Comparison of ENCODE assay signal across 37 cellular contexts in the genomic region with DNA sequence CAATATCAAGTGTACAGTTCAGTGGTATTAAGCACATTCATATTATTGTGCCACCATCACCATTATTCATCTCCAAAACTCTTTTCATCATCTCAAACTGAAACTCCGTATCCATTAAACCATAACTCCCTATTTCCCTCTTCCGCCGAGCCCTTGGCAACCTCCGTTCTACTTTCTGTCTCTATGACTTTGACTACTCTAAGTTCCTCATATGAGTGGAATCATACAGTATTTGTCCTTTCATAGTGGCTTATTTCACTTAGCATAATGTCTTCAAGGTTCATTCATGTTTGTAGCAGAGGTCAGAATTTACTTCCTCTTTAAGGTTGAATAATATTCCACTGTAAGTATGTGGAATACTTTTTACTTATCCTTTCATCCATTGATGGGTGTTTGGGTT. TPM values are rescaled to one million over a fixed set of nuclear protein-coding genes. Genes with fewer than 3 reads are reported as not detected.
"Had no signal": no experiment of that assay in that cellular context is flagged by ENCODE, and none has a peak within 500 bp of the region (broad histone marks: within the 10 kb centered on the region; RNA-seq: fewer than 3 reads in every experiment).

No MANE protein-coding gene starts in this region.

- H3K27ac Mint-ChIP-seq: activated CD4-positive, alpha-beta memory T cell treated with anti-CD3 and anti-CD28 coated beads, Interleukin-2, amount 10 ng/mL, durations not matched to agents 7 days and 5 days; activated CD8-positive, alpha-beta memory T cell treated with anti-CD3 and anti-CD28 coated beads, Interleukin-2, amount 10 ng/mL, durations not matched to agents 7 days and 5 days; activated naive CD8-positive, alpha-beta T cell treated with anti-CD3 and anti-CD28 coated beads, Interleukin-2, amount 10 ng/mL, durations not matched to agents 7 days and 5 days; activated T-cell treated with anti-CD3 and anti-CD28 coated beads, Interleukin-2, amount 50 U/mL, for 72 hours; activated T-helper 17 cell treated with anti-CD3 and anti-CD28 coated beads, Interleukin-2, amount 50 U/mL, for 72 hours had no signal

- H3K9me3 ChIP-seq: adrenal gland, body of pancreas, breast epithelium, Peyer's patch had no signal

- H3K4me3 ChIP-seq: adrenal gland, body of pancreas, breast epithelium, Peyer's patch had no signal

- H3K36me3 ChIP-seq: adrenal gland, breast epithelium, Peyer's patch, WERI-Rb-1 had no signal

- H3K4me3 Mint-ChIP-seq: activated CD4-positive, alpha-beta memory T cell treated with anti-CD3 and anti-CD28 coated beads, Interleukin-2, amount 10 ng/mL, durations not matched to agents 7 days and 5 days; activated CD8-positive, alpha-beta memory T cell treated with anti-CD3 and anti-CD28 coated beads, Interleukin-2, amount 10 ng/mL, durations not matched to agents 7 days and 5 days; activated naive CD8-positive, alpha-beta T cell treated with anti-CD3 and anti-CD28 coated beads, Interleukin-2, amount 10 ng/mL, durations not matched to agents 7 days and 5 days; activated T-cell treated with anti-CD3 and anti-CD28 coated beads, Interleukin-2, amount 50 U/mL, for 72 hours; activated T-helper 17 cell treated with anti-CD3 and anti-CD28 coated beads, Interleukin-2, amount 50 U/mL, for 72 hours had no signal

- DNase-seq: activated CD4-positive, alpha-beta memory T cell treated with anti-CD3 and anti-CD28 coated beads, Interleukin-2, amount 10 ng/mL, durations not matched to agents 7 days and 5 days; activated CD4-positive, alpha-beta T cell treated with anti-CD3 and anti-CD28 coated beads for 1 hour; activated CD4-positive, alpha-beta T cell treated with anti-CD3 and anti-CD28 coated beads for 48 hours; activated CD4-positive, CD25-positive, alpha-beta regulatory T cell; activated CD8-positive, alpha-beta memory T cell treated with anti-CD3 and anti-CD28 coated beads for 24 hours; activated CD8-positive, alpha-beta memory T cell treated with anti-CD3 and anti-CD28 coated beads, Interleukin-2, amount 10 ng/mL, durations not matched to agents 7 days and 5 days; activated CD8-positive, alpha-beta memory T cell treated with anti-CD3 and anti-CD28 coated beads, Interleukin-2, amount 50 U/mL, for 48 hours; activated effector memory CD4-positive, alpha-beta T cell treated with anti-CD3 and anti-CD28 coated beads, Interleukin-2, amount 50 U/mL, for 16 hours; activated naive CD4-positive, alpha-beta T cell; activated naive CD4-positive, alpha-beta T cell treated with anti-CD3 and anti-CD28 coated beads, Interleukin-2, amount 50 U/mL, for 16 hours; activated naive CD8-positive, alpha-beta T cell treated with anti-CD3 and anti-CD28 coated beads, Interleukin-2, amount 10 ng/mL, durations not matched to agents 7 days and 5 days; activated T-cell treated with anti-CD3 and anti-CD28 coated beads, Interleukin-2, amount 50 U/mL, for 72 hours; adrenal gland; body of pancreas; NCI-H1092; NCI-H1436 treated with DMSO at 0.1 percent for 48 hours; NCI-H1694 treated with DMSO at 0.1 percent for 48 hours; NCI-H2029; NCI-H345; NCI-H524 treated with DMSO at 0.1 percent for 48 hours; PC-3; Peyer's patch; SIG-M5; SW 1271; T-helper 1 cell; T-helper 2 cell; T-helper 9 cell; WERI-Rb-1 had no signal

- ATAC-seq: activated CD8-positive, alpha-beta memory T cell treated with anti-CD3 and anti-CD28 coated beads, Interleukin-2, amount 10 ng/mL, durations not matched to agents 7 days and 5 days; activated T-cell treated with anti-CD3 and anti-CD28 coated beads, Interleukin-2, amount 50 U/mL, for 72 hours; activated T-helper 17 cell treated with anti-CD3 and anti-CD28 coated beads, Interleukin-2, amount 50 U/mL, for 72 hours; body of pancreas; PC-3; Right ventricle myocardium inferior; SK-N-SH treated with all-trans-retinoic acid at 6 μM for 48 hours had no signal

- H3K27me3 ChIP-seq: body of pancreas, Peyer's patch had no signal

- H3K27me3 Mint-ChIP-seq: activated T-helper 17 cell treated with anti-CD3 and anti-CD28 coated beads, Interleukin-2, amount 50 U/mL, for 72 hours had no signal

- H3K36me3 Mint-ChIP-seq: activated naive CD8-positive, alpha-beta T cell treated with anti-CD3 and anti-CD28 coated beads, Interleukin-2, amount 10 ng/mL, durations not matched to agents 7 days and 5 days had no signal

- H3K9me3 Mint-ChIP-seq: activated naive CD8-positive, alpha-beta T cell treated with anti-CD3 and anti-CD28 coated beads, Interleukin-2, amount 10 ng/mL, durations not matched to agents 7 days and 5 days; activated T-cell treated with anti-CD3 and anti-CD28 coated beads, Interleukin-2, amount 50 U/mL, for 72 hours; activated T-helper 17 cell treated with anti-CD3 and anti-CD28 coated beads, Interleukin-2, amount 50 U/mL, for 72 hours had no signal

- H3K27ac ChIP-seq: adrenal gland, body of pancreas, breast epithelium, Peyer's patch, RWPE1, WERI-Rb-1 had no signal

- H3K4me1 ChIP-seq: adrenal gland, body of pancreas, breast epithelium, Peyer's patch had no signal

RNA-seq across cellular contexts. Expression of a gene that starts 21.7 kb away (rescaled TPM):
- total RNA-seq: astrocyte, M059J, NCI-H460, PC-3, SK-MEL-5 had no signal

RNA-seq across cellular contexts. Expression of a gene that starts 21.9 kb away (rescaled TPM):
- total RNA-seq: M059J, NCI-H460, PC-3, SK-MEL-5 had no signal
